Comparison of ENCODE assay signal across 25 cellular contexts in genomic region chr3:188962253-188963247, GRCh38.
DNase-seq lines count a peak whose midpoint lies in the region; ATAC-seq and TF ChIP-seq lines count a peak whose summit lies in the region.
"Had no signal": no experiment of that assay in that cellular context is flagged by ENCODE, and none has a peak within 500 bp of the region (broad histone marks: within the 10 kb centered on the region; RNA-seq: fewer than 3 reads in every experiment).

No MANE protein-coding gene starts in this region.

- H3K9me3 ChIP-seq in T-helper 17 cell (ENCODE audit: control insufficient read depth, low read length, poor library complexity, severe bottlenecking) (no peaks in the 10 kb centered on the region), tibial artery (no peaks in the 10 kb centered on the region)
- H3K9me3 ChIP-seq: Caco-2, thoracic aorta had no signal

- H3K36me3 Mint-ChIP-seq in T-helper 17 cell (ENCODE audit: low read depth), result no peaks in the 10 kb centered on the region
- H3K36me3 Mint-ChIP-seq: stimulated activated naive B cell treated with anti-CD40 and anti-IgM and Interleukin-4, amounts not matched to agents 10 μg/mL and 1 μg/mL and 100 μg/mL, for 72 hours had no signal

- no peak overlapping the region for H3K4me3 Mint-ChIP-seq in T-helper 17 cell
- H3K4me3 Mint-ChIP-seq: activated CD4-positive, alpha-beta T cell treated with anti-CD3 and anti-CD28 coated beads, Interleukin-2, amount 10 ng/mL, durations not matched to agents 7 days and 5 days; dendritic cell treated with granulocyte-macrophage colony-stimulating factor and Interleukin-4, amounts not matched to agents 40 ng/mL and 50 ng/mL, for 4 days; neural crest cell; stimulated activated naive B cell treated with anti-CD40 and anti-IgM and Interleukin-4, amounts not matched to agents 10 μg/mL and 1 μg/mL and 100 μg/mL, for 72 hours; T-helper 1 cell treated with Interleukin-12 subunit alpha and Interleukin-12 subunit beta and Interleukin-4 antibody, amounts not matched to agents 30 μg/mL and 1 μg/mL, for 36 hours had no signal

- peaks cover 0 to 22% (median 10%) of the 10 kb centered on the region in 4 donors for H3K4me1 ChIP-seq in tibial artery
- H3K4me1 ChIP-seq: Caco-2 had no signal

- H3K4me3 ChIP-seq in tibial artery, result no peak overlapping the region
- H3K4me3 ChIP-seq: cardiac muscle cell, lung, SK-N-MC, thoracic aorta had no signal

- H3K27ac ChIP-seq in tibial artery, result peak overlapping the region; percentile 50 to 60
- H3K27ac ChIP-seq: cardiac muscle cell, SK-N-MC had no signal

- H3K27ac Mint-ChIP-seq in T-helper 17 cell, result peak overlapping the region; percentile 71
- H3K27ac Mint-ChIP-seq: activated CD4-positive, alpha-beta T cell treated with anti-CD3 and anti-CD28 coated beads, Interleukin-2, amount 10 ng/mL, durations not matched to agents 7 days and 5 days; dendritic cell treated with granulocyte-macrophage colony-stimulating factor and Interleukin-4, amounts not matched to agents 40 ng/mL and 50 ng/mL, for 4 days; stimulated activated naive B cell treated with anti-CD40 and anti-IgM and Interleukin-4, amounts not matched to agents 10 μg/mL and 1 μg/mL and 100 μg/mL, for 72 hours; T-helper 1 cell treated with Interleukin-12 subunit alpha and Interleukin-12 subunit beta and Interleukin-4 antibody, amounts not matched to agents 30 μg/mL and 1 μg/mL, for 36 hours had no signal

- intact Hi-C loops in Right ventricle myocardium superior (cut with DNase I) (no loop called here), cardiac septum (cut with DNase I) (loop anchor here (10.0 kb wide), 1 partner anchor 272 kb away; no protein-coding TSS in a partner anchor), tibial artery (cut with DNase I; ENCODE audit: low total_unique reads) (no loop called here)

- H3K27me3 ChIP-seq in tibial artery, result no peaks in the 10 kb centered on the region
- H3K27me3 ChIP-seq: cardiac muscle cell had no signal

- TF ChIP-seq CTCF in tibial artery (IDR thresholded peaks at IDR 0.05), result no peak

- DNase-seq in Right ventricle myocardium superior (no peak), cardiac septum (ENCODE audit: low spot score) (no peak), T-helper 17 cell (no peak), fibroblast of peridontal ligament (ENCODE audit: extremely low read depth) (peak; percentile 76), tibial artery (no peak), NCI-H187 (lab: John Stamatoyannopoulos, UW) (no peak), NCI-H2081 (lab: John Stamatoyannopoulos, UW) (no peak)
- DNase-seq: activated CD4-positive, alpha-beta T cell treated with anti-CD3 and anti-CD28 coated beads, Interleukin-2, amount 10 ng/mL, durations not matched to agents 7 days and 5 days; activated gamma-delta T cell treated with Interleukin-2 at 50 U/mL for 16 hours; activated T-cell treated with anti-CD3 and anti-CD28 coated beads, Interleukin-2, amount 50 U/mL, for 1 hour; C1 segment of cervical spinal cord; Caco-2; HCEC 1CT; kidney; NCI-H1092 treated with DMSO at 0.1 percent for 48 hours; NCI-H1930; NCI-H526 treated with DMSO at 0.1 percent for 48 hours; stimulated activated naive B cell treated with anti-CD40 and anti-IgM and Interleukin-4, amounts not matched to agents 10 μg/mL and 1 μg/mL and 100 μg/mL, for 72 hours had no signal

- H3K27me3 Mint-ChIP-seq in T-helper 17 cell, result peaks cover 8% of the 10 kb centered on the region
- H3K27me3 Mint-ChIP-seq: dendritic cell treated with granulocyte-macrophage colony-stimulating factor and Interleukin-4, amounts not matched to agents 40 ng/mL and 50 ng/mL, for 4 days had no signal

- ATAC-seq in Right ventricle myocardium superior (ENCODE audit: poor library complexity) (peak; percentile 27), T-helper 17 cell (no peak)
- ATAC-seq: stimulated activated naive B cell treated with anti-CD40 and anti-IgM and Interleukin-4, amounts not matched to agents 10 μg/mL and 1 μg/mL and 100 μg/mL, for 72 hours had no signal

- H3K4me1 Mint-ChIP-seq in T-helper 17 cell, result peaks cover 4% of the 10 kb centered on the region
- H3K4me1 Mint-ChIP-seq: stimulated activated naive B cell treated with anti-CD40 and anti-IgM and Interleukin-4, amounts not matched to agents 10 μg/mL and 1 μg/mL and 100 μg/mL, for 72 hours had no signal

- no peaks in the 10 kb centered on the region for H3K36me3 ChIP-seq in tibial artery
- H3K36me3 ChIP-seq: cardiac muscle cell, thoracic aorta had no signal
